In genomic region chr14:37598085-37598972, GRCh38 we compare ENCODE assay signal across 1 cellular context.
A peak's percentile ranks its signal among the peaks of the same experiment; 100 is the strongest.
TF ChIP-seq lines count a peak whose summit lies in the region.

No MANE protein-coding gene starts in this region.

TF ChIP-seq in H1, 55 proteins besides CTCF, POLR2A, EP300 and RAD21:
- peak; percentile 89 for TF ChIP-seq SUZ12 (IDR thresholded peaks at IDR 0.05; ENCODE audit: low read length)
- TF ChIP-seq CBX5 (IDR thresholded peaks at IDR 0.05; ENCODE audit: low read depth, low read length) = no peak
- no peak for TF ChIP-seq ZNF274 (IDR thresholded peaks at IDR 0.05; ENCODE audit: borderline replicate concordance, extremely low read depth, low read length)
- no peak for TF ChIP-seq RFX5 (IDR thresholded peaks at IDR 0.05; ENCODE audit: borderline replicate concordance, low read depth, low read length)
- TF ChIP-seq SIX5 (IDR thresholded peaks at IDR 0.05; ENCODE audit: low read depth, low read length) = no peak
- peak; percentile 72 for TF ChIP-seq MAX (IDR thresholded peaks at IDR 0.05)
- no peak for TF ChIP-seq TBP (IDR thresholded peaks at IDR 0.05; ENCODE audit: low read depth, low read length)
- no peak for TF ChIP-seq USF2 (IDR thresholded peaks at IDR 0.05; ENCODE audit: low read length)
- TF ChIP-seq NRF1 (IDR thresholded peaks at IDR 0.05; ENCODE audit: low read depth, low read length) = no peak
- TF ChIP-seq CHD1 (IDR thresholded peaks at IDR 0.05; ENCODE audit: low read depth, low read length) = no peak
- peak; percentile 61 for TF ChIP-seq KDM4A (IDR thresholded peaks at IDR 0.05; ENCODE audit: low read depth, low read length, severe bottlenecking)
- peak; percentile 78 for TF ChIP-seq EZH2 (IDR thresholded peaks at IDR 0.05; ENCODE audit: low read depth, low read length, severe bottlenecking)
- no peak for TF ChIP-seq ATF2 (IDR thresholded peaks at IDR 0.05; ENCODE audit: low read length)
- no peak for TF ChIP-seq BRCA1 (IDR thresholded peaks at IDR 0.05; ENCODE audit: low read depth, low read length)
- no peak for TF ChIP-seq CREB1 (IDR thresholded peaks at IDR 0.05)
- TF ChIP-seq JUND (IDR thresholded peaks at IDR 0.05; ENCODE audit: low read length) = no peak
- TF ChIP-seq SAP30 (IDR thresholded peaks at IDR 0.05; ENCODE audit: insufficient read depth, insufficient replicate concordance, low read length) = no peak
- no peak for TF ChIP-seq ASH2L (IDR thresholded peaks at IDR 0.05; ENCODE audit: low read length)
- TF ChIP-seq POU5F1 (IDR thresholded peaks at IDR 0.05; ENCODE audit: low read depth, low read length) = no peak
- no peak for TF ChIP-seq SP4 (IDR thresholded peaks at IDR 0.05; ENCODE audit: low read length)
- TF ChIP-seq TCF12 (IDR thresholded peaks at IDR 0.05; ENCODE audit: low read depth, low read length) = no peak
- no peak for TF ChIP-seq GTF2F1 (IDR thresholded peaks at IDR 0.05; ENCODE audit: borderline replicate concordance, low read depth, low read length)
- TF ChIP-seq CHD2 (IDR thresholded peaks at IDR 0.05; ENCODE audit: low read length) = no peak
